Comparison of ENCODE assay signal across 7 cellular contexts in genomic region chr11:75474878-75475766, GRCh38. TPM values are rescaled to one million over a fixed set of nuclear protein-coding genes. Genes with fewer than 3 reads are reported as not detected.
A peak's percentile ranks its signal among the peaks of the same experiment; 100 is the strongest.
DNase-seq lines count a peak whose midpoint lies in the region; ATAC-seq and TF ChIP-seq lines count a peak whose summit lies in the region.

No MANE protein-coding gene starts in this region.

- intact Hi-C loops in left lung (cut with DNase I) = no loop called here

- H3K27me3 ChIP-seq in left lung = no peaks in the 10 kb centered on the region

- peaks cover 14% of the 10 kb centered on the region for H3K4me1 Mint-ChIP-seq in T-helper 1 cell treated with Interleukin-12 subunit alpha and Interleukin-12 subunit beta and Interleukin-4 antibody, amounts not matched to agents 30 μg/mL and 1 μg/mL, for 36 hours (ENCODE audit: low read depth)

- peak overlapping the region; percentile 59 for H3K4me3 Mint-ChIP-seq in T-helper 1 cell treated with Interleukin-12 subunit alpha and Interleukin-12 subunit beta and Interleukin-4 antibody, amounts not matched to agents 30 μg/mL and 1 μg/mL, for 36 hours

- no peaks in the 10 kb centered on the region for H3K9me3 ChIP-seq in left lung

- DNase-seq in amniotic epithelial cell (ENCODE audit: low read depth) = peak; percentile 79
- peak; percentile 71 to 81 for DNase-seq in left lung
- peak; percentile 18 to 44 for DNase-seq in stimulated activated CD8-positive, alpha-beta memory T cell treated with anti-CD3 and anti-CD28 coated beads, Interleukin-2, amount 100 ng/mL, for 1 hour (ENCODE audit: low read depth in 2 of 2)

- ATAC-seq in left lung (peak; percentile 57), HG02610 (IDR thresholded peaks at IDR 0.05; ENCODE audit: unreplicated experiment) (no peak), GM18868 (IDR thresholded peaks at IDR 0.05; ENCODE audit: unreplicated experiment) (no peak)

- H3K36me3 Mint-ChIP-seq in T-helper 1 cell treated with Interleukin-12 subunit alpha and Interleukin-12 subunit beta and Interleukin-4 antibody, amounts not matched to agents 30 μg/mL and 1 μg/mL, for 36 hours (ENCODE audit: low read depth) = peaks cover 3% of the 10 kb centered on the region

- TF ChIP-seq EP300 in Ishikawa (IDR thresholded peaks at IDR 0.05; ENCODE audit: borderline replicate concordance) = no peak

- no peaks in the 10 kb centered on the region for H3K36me3 ChIP-seq in left lung

- H3K27me3 Mint-ChIP-seq in T-helper 1 cell treated with Interleukin-12 subunit alpha and Interleukin-12 subunit beta and Interleukin-4 antibody, amounts not matched to agents 30 μg/mL and 1 μg/mL, for 36 hours (ENCODE audit: low read depth) = peaks cover 5% of the 10 kb centered on the region

- H3K4me1 ChIP-seq in left lung = peaks cover 17 to 29% of the 10 kb centered on the region in 2 donors

- H3K27ac Mint-ChIP-seq in T-helper 1 cell treated with Interleukin-12 subunit alpha and Interleukin-12 subunit beta and Interleukin-4 antibody, amounts not matched to agents 30 μg/mL and 1 μg/mL, for 36 hours = peak overlapping the region; percentile 88

- H3K4me3 ChIP-seq in left lung = peak overlapping the region in 1 of 2 donors; percentile 18

- no peak for TF ChIP-seq RAD21 in Ishikawa (IDR thresholded peaks at IDR 0.05; ENCODE audit: low read depth)

- peak overlapping the region; percentile 37 to 64 for H3K27ac ChIP-seq in left lung

- H3K9me3 Mint-ChIP-seq in T-helper 1 cell treated with Interleukin-12 subunit alpha and Interleukin-12 subunit beta and Interleukin-4 antibody, amounts not matched to agents 30 μg/mL and 1 μg/mL, for 36 hours = no peaks in the 10 kb centered on the region

- no peak for TF ChIP-seq CTCF in left lung (IDR thresholded peaks at IDR 0.05)

TF ChIP-seq in Ishikawa, 13 proteins besides CTCF, POLR2A, EP300 and RAD21:
- peak; percentile 83 for TF ChIP-seq CEBPB (IDR thresholded peaks at IDR 0.05)
- no peak for TF ChIP-seq YY1 (IDR thresholded peaks at IDR 0.05; ENCODE audit: low read depth)
- TF ChIP-seq USF1 (IDR thresholded peaks at IDR 0.05) = no peak
TF ChIP-seq in Ishikawa: peak in this region for 1.

RNA-seq across cellular contexts. Expression of gene KLHL35, which starts 42.1 kb away (rescaled TPM):
- 1 to 10 TPM; 1.4 to 2.1 TPM for total RNA-seq in left lung

RNA-seq across cellular contexts. Expression of gene GDPD5, which starts 50.6 kb away (rescaled TPM):
- total RNA-seq in left lung = 10 to 100 TPM; 10.5 to 15.5 TPM
